Comparison of ENCODE assay signal across 26 cellular contexts in genomic region chr12:70652451-70652850, GRCh38.
"Had no signal": no experiment of that assay in that cellular context is flagged by ENCODE, and none has a peak within 500 bp of the region (broad histone marks: within the 10 kb centered on the region; RNA-seq: fewer than 3 reads in every experiment).

No MANE protein-coding gene starts in this region.

- ATAC-seq: gastrocnemius medialis; heart left ventricle; left cardiac atrium; lower lobe of right lung; natural killer cell; psoas muscle; right cardiac atrium; stimulated activated effector memory CD8-positive, alpha-beta T cell treated with anti-CD3 and anti-CD28 coated beads, Interleukin-12 subunit alpha, Interleukin-12 subunit beta, amount 100 ng/mL, for 72 hours had no signal

- H3K4me3 Mint-ChIP-seq: dendritic cell treated with granulocyte-macrophage colony-stimulating factor and Interleukin-4, amounts not matched to agents 40 ng/mL and 50 ng/mL, for 4 days; natural killer cell; stimulated activated effector memory CD8-positive, alpha-beta T cell treated with anti-CD3 and anti-CD28 coated beads, Interleukin-12 subunit alpha, Interleukin-12 subunit beta, amount 100 ng/mL, for 72 hours had no signal

- H3K36me3 ChIP-seq: esophagus squamous epithelium, gastrocnemius medialis, heart left ventricle, left ventricle myocardium inferior, lower lobe of right lung, ovary, stomach, thyroid gland, vagina had no signal

- H3K4me1 ChIP-seq: psoas muscle, stomach, thyroid gland, vagina had no signal

- FAIRE-seq: islet of Langerhans, small intestine had no signal

- H3K27ac Mint-ChIP-seq: dendritic cell treated with granulocyte-macrophage colony-stimulating factor and Interleukin-4, amounts not matched to agents 40 ng/mL and 50 ng/mL, for 4 days; stimulated activated effector memory CD8-positive, alpha-beta T cell treated with anti-CD3 and anti-CD28 coated beads, Interleukin-12 subunit alpha, Interleukin-12 subunit beta, amount 100 ng/mL, for 72 hours had no signal

- H3K9me3 Mint-ChIP-seq: stimulated activated effector memory CD8-positive, alpha-beta T cell treated with anti-CD3 and anti-CD28 coated beads, Interleukin-12 subunit alpha, Interleukin-12 subunit beta, amount 100 ng/mL, for 72 hours had no signal

- H3K9me3 ChIP-seq: esophagus squamous epithelium, gastrocnemius medialis, heart left ventricle, left ventricle myocardium inferior, lower lobe of right lung, ovary, psoas muscle, stomach, thyroid gland, vagina had no signal

- H2AFZ ChIP-seq: hepatocyte had no signal

- H3K4me1 Mint-ChIP-seq: stimulated activated effector memory CD8-positive, alpha-beta T cell treated with anti-CD3 and anti-CD28 coated beads, Interleukin-12 subunit alpha, Interleukin-12 subunit beta, amount 100 ng/mL, for 72 hours had no signal

- H3K27me3 Mint-ChIP-seq: dendritic cell treated with granulocyte-macrophage colony-stimulating factor and Interleukin-4, amounts not matched to agents 40 ng/mL and 50 ng/mL, for 4 days had no signal

- H3K4me2 ChIP-seq: hepatocyte had no signal

- H3K27ac ChIP-seq: esophagus squamous epithelium, gastrocnemius medialis, heart left ventricle, hepatocyte, left ventricle myocardium inferior, lower lobe of right lung, ovary, psoas muscle, stomach, thyroid gland, vagina had no signal

- H3K36me3 Mint-ChIP-seq: stimulated activated effector memory CD8-positive, alpha-beta T cell treated with anti-CD3 and anti-CD28 coated beads, Interleukin-12 subunit alpha, Interleukin-12 subunit beta, amount 100 ng/mL, for 72 hours had no signal

- DNase-seq: effector memory CD4-positive, alpha-beta T cell; erythroblast; esophagus squamous epithelium; gastrocnemius medialis; heart left ventricle; left cardiac atrium; left ventricle myocardium inferior; lower lobe of right lung; natural killer cell; occipital lobe; ovary; posterior cingulate gyrus; psoas muscle; right cardiac atrium; small intestine; stimulated activated CD4-positive, alpha-beta T cell treated with anti-CD3 and anti-CD28 coated beads, Interleukin-2, amount 100 ng/mL, for 24 hours; stimulated activated CD4-positive, alpha-beta T cell treated with anti-CD3 and anti-CD28 coated beads, Interleukin-4, amount 100 ng/mL, for 24 hours; stimulated activated naive CD4-positive, alpha-beta T cell treated with Interleukin-2 at 50 U/mL for 16 hours; stomach; thyroid gland; trophoblast cell had no signal

- H3K4me3 ChIP-seq: esophagus squamous epithelium, gastrocnemius medialis, heart left ventricle, hepatocyte, left ventricle myocardium inferior, lower lobe of right lung, ovary, psoas muscle, stomach, thyroid gland, vagina had no signal

- H3K79me2 ChIP-seq: hepatocyte had no signal

- H3K27me3 ChIP-seq: esophagus squamous epithelium, gastrocnemius medialis, heart left ventricle, hepatocyte, ovary, stomach, thyroid gland, vagina had no signal
